Comparison of ENCODE assay signal across 30 cellular contexts in genomic region chr2:214545881-214546280, GRCh38.
"Had no signal": no experiment of that assay in that cellular context is flagged by ENCODE, and none has a peak within 500 bp of the region (broad histone marks: within the 10 kb centered on the region; RNA-seq: fewer than 3 reads in every experiment).

No MANE protein-coding gene starts in this region.

- H3K4me1 ChIP-seq: adrenal gland, body of pancreas had no signal

- FAIRE-seq: frontal cortex had no signal

- H3K4me3 ChIP-seq: adrenal gland, body of pancreas, coronary artery, dorsolateral prefrontal cortex, esophagus muscularis mucosa had no signal

- H3K27me3 ChIP-seq: adrenal gland, body of pancreas, dorsolateral prefrontal cortex, esophagus muscularis mucosa had no signal

- H3K36me3 ChIP-seq: adrenal gland, esophagus muscularis mucosa had no signal

- H3K9me3 ChIP-seq: adrenal gland, body of pancreas, esophagus muscularis mucosa had no signal

- H3K27ac ChIP-seq: adrenal gland, body of pancreas, coronary artery, esophagus muscularis mucosa had no signal

- ATAC-seq: activated CD4-positive, alpha-beta T cell treated with anti-CD3 and anti-CD28 coated beads for 36 hours; activated CD8-positive, alpha-beta memory T cell treated with anti-CD3 and anti-CD28 coated beads, Interleukin-2, amount 10 ng/mL, durations not matched to agents 7 days and 5 days; activated CD8-positive, alpha-beta T cell treated with anti-CD3 and anti-CD28 coated beads, Interleukin-2, amount 10 ng/mL, durations not matched to agents 7 days and 5 days; activated naive CD8-positive, alpha-beta T cell treated with anti-CD3 and anti-CD28 coated beads, Interleukin-2, amount 50 U/mL, for 24 hours; body of pancreas; T-helper 17 cell had no signal

- DNase-seq: activated CD4-positive, alpha-beta memory T cell treated with anti-CD3 and anti-CD28 coated beads for 36 hours; activated CD4-positive, alpha-beta T cell treated with anti-CD3 and anti-CD28 coated beads for 36 hours; activated CD4-positive, alpha-beta T cell treated with anti-CD3 and anti-CD28 coated beads, Interleukin-2, amount 10 ng/mL, durations not matched to agents 24 days and 14 days; activated CD4-positive, CD25-positive, alpha-beta regulatory T cell; activated CD4-positive, CD25-positive, alpha-beta regulatory T cell treated with anti-CD3 and anti-CD28 coated beads, Interleukin-2, amount 50 U/mL, for 72 hours; activated CD8-positive, alpha-beta memory T cell treated with anti-CD3 and anti-CD28 coated beads, Interleukin-2, amount 10 ng/mL, durations not matched to agents 7 days and 5 days; activated CD8-positive, alpha-beta memory T cell treated with anti-CD3 and anti-CD28 coated beads, Interleukin-2, amount 50 U/mL, for 4 hours; activated CD8-positive, alpha-beta T cell treated with anti-CD3 and anti-CD28 coated beads, Interleukin-2, amount 10 ng/mL, durations not matched to agents 7 days and 5 days; activated effector memory CD4-positive, alpha-beta T cell treated with anti-CD3 and anti-CD28 coated beads, Interleukin-2, amount 50 U/mL, for 16 hours; activated naive CD4-positive, alpha-beta T cell treated with anti-CD3 and anti-CD28 coated beads for 36 hours; activated naive CD8-positive, alpha-beta T cell treated with anti-CD3 and anti-CD28 coated beads for 36 hours; activated naive CD8-positive, alpha-beta T cell treated with anti-CD3 and anti-CD28 coated beads, Interleukin-2, amount 50 U/mL, for 24 hours; activated T-cell treated with anti-CD3 and anti-CD28 coated beads, Interleukin-2, amount 50 U/mL, for 1 hour; activated T-cell treated with anti-CD3 and anti-CD28 coated beads, Interleukin-2, amount 50 U/mL, for 48 hours; adrenal gland; amygdala; aorta; body of pancreas; dorsolateral prefrontal cortex; effector memory CD4-positive, alpha-beta T cell; endodermal cell; erythroblast; head of caudate nucleus; SW 1271; T-helper 1 cell; T-helper 17 cell; T1000 had no signal
